ENCODE assay signal across 1 cellular context in the genomic region with DNA sequence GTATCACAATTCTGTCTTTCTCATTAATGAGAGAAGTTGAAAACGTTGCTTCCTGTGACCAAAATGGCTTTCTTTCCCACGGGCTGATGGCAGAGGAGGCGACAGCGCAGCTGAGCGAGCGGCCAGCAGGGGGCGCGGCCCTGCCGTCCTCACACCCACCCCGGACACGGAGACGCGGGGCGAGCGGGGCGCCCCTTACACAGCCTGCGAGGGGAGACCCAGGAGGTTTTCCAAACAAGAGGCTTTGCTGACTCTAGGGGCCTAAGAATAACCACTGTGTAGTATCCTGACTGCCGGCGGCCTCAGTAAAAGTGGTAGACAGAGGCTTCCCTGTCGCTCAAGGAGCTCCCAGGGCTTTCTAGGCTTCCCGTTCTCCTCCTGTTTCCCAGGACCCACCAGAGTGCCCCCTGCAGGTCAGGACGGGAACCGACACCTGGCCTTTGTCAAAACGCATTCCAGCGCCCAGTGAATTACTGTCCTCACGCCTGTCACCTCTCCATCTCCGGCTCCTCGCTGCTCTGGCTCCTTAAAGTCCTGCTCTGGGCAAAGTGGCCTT.
TF ChIP-seq lines count a peak whose summit lies in the region.

No MANE protein-coding gene starts in this region.

TF ChIP-seq in HEK293, 187 proteins besides CTCF, POLR2A, EP300 and RAD21 (continued from another document and continues in another):
- TF ChIP-seq, protein P1, sequence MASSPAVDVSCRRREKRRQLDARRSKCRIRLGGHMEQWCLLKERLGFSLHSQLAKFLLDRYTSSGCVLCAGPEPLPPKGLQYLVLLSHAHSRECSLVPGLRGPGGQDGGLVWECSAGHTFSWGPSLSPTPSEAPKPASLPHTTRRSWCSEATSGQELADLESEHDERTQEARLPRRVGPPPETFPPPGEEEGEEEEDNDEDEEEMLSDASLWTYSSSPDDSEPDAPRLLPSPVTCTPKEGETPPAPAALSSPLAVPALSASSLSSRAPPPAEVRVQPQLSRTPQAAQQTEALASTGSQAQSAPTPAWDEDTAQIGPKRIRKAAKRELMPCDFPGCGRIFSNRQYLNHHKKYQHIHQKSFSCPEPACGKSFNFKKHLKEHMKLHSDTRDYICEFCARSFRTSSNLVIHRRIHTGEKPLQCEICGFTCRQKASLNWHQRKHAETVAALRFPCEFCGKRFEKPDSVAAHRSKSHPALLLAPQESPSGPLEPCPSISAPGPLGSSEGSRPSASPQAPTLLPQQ (tag by site-specific recombination; IDR thresholded peaks at IDR 0.05) = peak; percentile 73
- TF ChIP-seq KLF10 (tag by site-specific recombination; IDR thresholded peaks at IDR 0.05) = 0 out of 2 replicates have a peak, but pooled peaks have one; percentile 36
- peak; percentile 65; the same call in 1 of the 2 replicates for TF ChIP-seq YY1 (tag by site-specific recombination; IDR thresholded peaks at IDR 0.05)
- TF ChIP-seq ZNF571 (tag by site-specific recombination; IDR thresholded peaks at IDR 0.05) = no peak
- no peak for TF ChIP-seq ZNF133 (tag by site-specific recombination; IDR thresholded peaks at IDR 0.05)
- TF ChIP-seq ZNF629 (tag by site-specific recombination; IDR thresholded peaks at IDR 0.05) = peak; percentile 54
- no peak for TF ChIP-seq MYNN (tag by site-specific recombination; IDR thresholded peaks at IDR 0.05; ENCODE audit: borderline replicate concordance)
- TF ChIP-seq ZNF561 (tag by site-specific recombination; IDR thresholded peaks at IDR 0.05; ENCODE audit: borderline replicate concordance) = peak; percentile 56; the same call in 1 of the 2 replicates
- peak; percentile 34 for TF ChIP-seq ZNF366 (tag by site-specific recombination; conservative IDR thresholded peaks at IDR 0.05)
- peak; percentile 47; the same call in 1 of the 2 replicates for TF ChIP-seq ZBTB20 (tag by site-specific recombination; IDR thresholded peaks at IDR 0.05)
- TF ChIP-seq, protein P2, sequence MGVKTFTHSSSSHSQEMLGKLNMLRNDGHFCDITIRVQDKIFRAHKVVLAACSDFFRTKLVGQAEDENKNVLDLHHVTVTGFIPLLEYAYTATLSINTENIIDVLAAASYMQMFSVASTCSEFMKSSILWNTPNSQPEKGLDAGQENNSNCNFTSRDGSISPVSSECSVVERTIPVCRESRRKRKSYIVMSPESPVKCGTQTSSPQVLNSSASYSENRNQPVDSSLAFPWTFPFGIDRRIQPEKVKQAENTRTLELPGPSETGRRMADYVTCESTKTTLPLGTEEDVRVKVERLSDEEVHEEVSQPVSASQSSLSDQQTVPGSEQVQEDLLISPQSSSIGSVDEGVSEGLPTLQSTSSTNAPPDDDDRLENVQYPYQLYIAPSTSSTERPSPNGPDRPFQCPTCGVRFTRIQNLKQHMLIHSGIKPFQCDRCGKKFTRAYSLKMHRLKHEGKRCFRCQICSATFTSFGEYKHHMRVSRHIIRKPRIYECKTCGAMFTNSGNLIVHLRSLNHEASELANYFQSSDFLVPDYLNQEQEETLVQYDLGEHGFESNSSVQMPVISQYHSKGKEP (tag by site-specific recombination; IDR thresholded peaks at IDR 0.05) = no peak
- TF ChIP-seq, protein P3, sequence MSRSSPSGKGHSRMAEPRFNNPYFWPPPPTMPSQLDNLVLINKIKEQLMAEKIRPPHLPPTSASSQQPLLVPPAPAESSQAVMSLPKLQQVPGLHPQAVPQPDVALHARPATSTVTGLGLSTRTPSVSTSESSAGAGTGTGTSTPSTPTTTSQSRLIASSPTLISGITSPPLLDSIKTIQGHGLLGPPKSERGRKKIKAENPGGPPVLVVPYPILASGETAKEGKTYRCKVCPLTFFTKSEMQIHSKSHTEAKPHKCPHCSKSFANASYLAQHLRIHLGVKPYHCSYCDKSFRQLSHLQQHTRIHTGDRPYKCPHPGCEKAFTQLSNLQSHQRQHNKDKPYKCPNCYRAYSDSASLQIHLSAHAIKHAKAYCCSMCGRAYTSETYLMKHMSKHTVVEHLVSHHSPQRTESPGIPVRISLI (tag by site-specific recombination; IDR thresholded peaks at IDR 0.05) = no peak
- TF ChIP-seq GLIS2 (tag by site-specific recombination; IDR thresholded peaks at IDR 0.05) = peak; percentile 57
- TF ChIP-seq, protein P4, sequence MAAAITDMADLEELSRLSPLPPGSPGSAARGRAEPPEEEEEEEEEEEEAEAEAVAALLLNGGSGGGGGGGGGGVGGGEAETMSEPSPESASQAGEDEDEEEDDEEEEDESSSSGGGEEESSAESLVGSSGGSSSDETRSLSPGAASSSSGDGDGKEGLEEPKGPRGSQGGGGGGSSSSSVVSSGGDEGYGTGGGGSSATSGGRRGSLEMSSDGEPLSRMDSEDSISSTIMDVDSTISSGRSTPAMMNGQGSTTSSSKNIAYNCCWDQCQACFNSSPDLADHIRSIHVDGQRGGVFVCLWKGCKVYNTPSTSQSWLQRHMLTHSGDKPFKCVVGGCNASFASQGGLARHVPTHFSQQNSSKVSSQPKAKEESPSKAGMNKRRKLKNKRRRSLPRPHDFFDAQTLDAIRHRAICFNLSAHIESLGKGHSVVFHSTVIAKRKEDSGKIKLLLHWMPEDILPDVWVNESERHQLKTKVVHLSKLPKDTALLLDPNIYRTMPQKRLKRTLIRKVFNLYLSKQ (tag by site-specific recombination; IDR thresholded peaks at IDR 0.05; ENCODE audit: borderline replicate concordance) = no peak
- no peak for TF ChIP-seq ZNF223 (tag by site-specific recombination; IDR thresholded peaks at IDR 0.05)
- no peak for TF ChIP-seq ZNF624 (tag by site-specific recombination; IDR thresholded peaks at IDR 0.05)
- TF ChIP-seq, protein P5, sequence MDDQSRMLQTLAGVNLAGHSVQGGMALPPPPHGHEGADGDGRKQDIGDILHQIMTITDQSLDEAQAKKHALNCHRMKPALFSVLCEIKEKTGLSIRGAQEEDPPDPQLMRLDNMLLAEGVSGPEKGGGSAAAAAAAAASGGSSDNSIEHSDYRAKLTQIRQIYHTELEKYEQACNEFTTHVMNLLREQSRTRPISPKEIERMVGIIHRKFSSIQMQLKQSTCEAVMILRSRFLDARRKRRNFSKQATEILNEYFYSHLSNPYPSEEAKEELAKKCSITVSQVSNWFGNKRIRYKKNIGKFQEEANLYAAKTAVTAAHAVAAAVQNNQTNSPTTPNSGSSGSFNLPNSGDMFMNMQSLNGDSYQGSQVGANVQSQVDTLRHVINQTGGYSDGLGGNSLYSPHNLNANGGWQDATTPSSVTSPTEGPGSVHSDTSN (CRISPR knock-in tag; IDR thresholded peaks at IDR 0.05) = no peak
- no peak for TF ChIP-seq ZNF76 (tag by site-specific recombination; IDR thresholded peaks at IDR 0.05; ENCODE audit: borderline replicate concordance, low read depth)
- TF ChIP-seq ZIC2 (tag by site-specific recombination; IDR thresholded peaks at IDR 0.05) = peak; percentile 31; the same call in 1 of the 2 replicates
- no peak for TF ChIP-seq ZNF37A (tag by site-specific recombination; IDR thresholded peaks at IDR 0.05)
- peak; percentile 65 for TF ChIP-seq ZNF394 (tag by site-specific recombination; IDR thresholded peaks at IDR 0.05; ENCODE audit: borderline replicate concordance)
- no peak for TF ChIP-seq ZNF140 (tag by site-specific recombination; IDR thresholded peaks at IDR 0.05)
- peak; percentile 96 for TF ChIP-seq ZFP37 (tag by site-specific recombination; IDR thresholded peaks at IDR 0.05)
- TF ChIP-seq TRIM28 (IDR thresholded peaks at IDR 0.05; ENCODE audit: borderline replicate concordance, low read length) = peak; percentile 71
- peak; percentile 100 for TF ChIP-seq ZNF335 (tag by site-specific recombination; conservative IDR thresholded peaks at IDR 0.05)
- TF ChIP-seq SP7 (tag by site-specific recombination; IDR thresholded peaks at IDR 0.05) = peak; percentile 64
- TF ChIP-seq ZNF654 (tag by site-specific recombination; IDR thresholded peaks at IDR 0.05; ENCODE audit: low read depth) = peak; percentile 58
- no peak for TF ChIP-seq OSR2 (tag by site-specific recombination; IDR thresholded peaks at IDR 0.05)
- TF ChIP-seq, protein P6, sequence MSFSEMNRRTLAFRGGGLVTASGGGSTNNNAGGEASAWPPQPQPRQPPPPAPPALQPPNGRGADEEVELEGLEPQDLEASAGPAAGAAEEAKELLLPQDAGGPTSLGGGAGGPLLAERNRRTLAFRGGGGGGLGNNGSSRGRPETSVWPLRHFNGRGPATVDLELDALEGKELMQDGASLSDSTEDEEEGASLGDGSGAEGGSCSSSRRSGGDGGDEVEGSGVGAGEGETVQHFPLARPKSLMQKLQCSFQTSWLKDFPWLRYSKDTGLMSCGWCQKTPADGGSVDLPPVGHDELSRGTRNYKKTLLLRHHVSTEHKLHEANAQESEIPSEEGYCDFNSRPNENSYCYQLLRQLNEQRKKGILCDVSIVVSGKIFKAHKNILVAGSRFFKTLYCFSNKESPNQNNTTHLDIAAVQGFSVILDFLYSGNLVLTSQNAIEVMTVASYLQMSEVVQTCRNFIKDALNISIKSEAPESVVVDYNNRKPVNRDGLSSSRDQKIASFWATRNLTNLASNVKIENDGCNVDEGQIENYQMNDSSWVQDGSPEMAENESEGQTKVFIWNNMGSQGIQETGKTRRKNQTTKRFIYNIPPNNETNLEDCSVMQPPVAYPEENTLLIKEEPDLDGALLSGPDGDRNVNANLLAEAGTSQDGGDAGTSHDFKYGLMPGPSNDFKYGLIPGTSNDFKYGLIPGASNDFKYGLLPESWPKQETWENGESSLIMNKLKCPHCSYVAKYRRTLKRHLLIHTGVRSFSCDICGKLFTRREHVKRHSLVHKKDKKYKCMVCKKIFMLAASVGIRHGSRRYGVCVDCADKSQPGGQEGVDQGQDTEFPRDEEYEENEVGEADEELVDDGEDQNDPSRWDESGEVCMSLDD (tag by site-specific recombination; IDR thresholded peaks at IDR 0.05) = peak; percentile 78
- no peak for TF ChIP-seq YY2 (tag by site-specific recombination; IDR thresholded peaks at IDR 0.05)
- TF ChIP-seq ZNF214 (tag by site-specific recombination; IDR thresholded peaks at IDR 0.05; ENCODE audit: borderline replicate concordance) = no peak
- peak; percentile 79 for TF ChIP-seq KLF9 (tag by site-specific recombination; IDR thresholded peaks at IDR 0.05; ENCODE audit: low read depth)
- peak; percentile 27 for TF ChIP-seq ZFHX2 (tag by site-specific recombination; conservative IDR thresholded peaks at IDR 0.05)
- TF ChIP-seq ZNF324 (tag by site-specific recombination; IDR thresholded peaks at IDR 0.05) = peak; percentile 73; the same call in 1 of the 2 replicates
- TF ChIP-seq ZFP69B (tag by site-specific recombination; IDR thresholded peaks at IDR 0.05) = peak; percentile 44; the same call in 1 of the 2 replicates
- peak; percentile 93 for TF ChIP-seq ZNF501 (tag by site-specific recombination; IDR thresholded peaks at IDR 0.05)
- TF ChIP-seq ZNF660 (tag by site-specific recombination; IDR thresholded peaks at IDR 0.05) = peak; percentile 86
- no peak for TF ChIP-seq ZNF416 (tag by site-specific recombination; IDR thresholded peaks at IDR 0.05)
- TF ChIP-seq, protein P7, sequence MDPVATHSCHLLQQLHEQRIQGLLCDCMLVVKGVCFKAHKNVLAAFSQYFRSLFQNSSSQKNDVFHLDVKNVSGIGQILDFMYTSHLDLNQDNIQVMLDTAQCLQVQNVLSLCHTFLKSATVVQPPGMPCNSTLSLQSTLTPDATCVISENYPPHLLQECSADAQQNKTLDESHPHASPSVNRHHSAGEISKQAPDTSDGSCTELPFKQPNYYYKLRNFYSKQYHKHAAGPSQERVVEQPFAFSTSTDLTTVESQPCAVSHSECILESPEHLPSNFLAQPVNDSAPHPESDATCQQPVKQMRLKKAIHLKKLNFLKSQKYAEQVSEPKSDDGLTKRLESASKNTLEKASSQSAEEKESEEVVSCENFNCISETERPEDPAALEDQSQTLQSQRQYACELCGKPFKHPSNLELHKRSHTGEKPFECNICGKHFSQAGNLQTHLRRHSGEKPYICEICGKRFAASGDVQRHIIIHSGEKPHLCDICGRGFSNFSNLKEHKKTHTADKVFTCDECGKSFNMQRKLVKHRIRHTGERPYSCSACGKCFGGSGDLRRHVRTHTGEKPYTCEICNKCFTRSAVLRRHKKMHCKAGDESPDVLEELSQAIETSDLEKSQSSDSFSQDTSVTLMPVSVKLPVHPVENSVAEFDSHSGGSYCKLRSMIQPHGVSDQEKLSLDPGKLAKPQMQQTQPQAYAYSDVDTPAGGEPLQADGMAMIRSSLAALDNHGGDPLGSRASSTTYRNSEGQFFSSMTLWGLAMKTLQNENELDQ (tag by site-specific recombination; IDR thresholded peaks at IDR 0.05; ENCODE audit: low read depth) = no peak
- peak; percentile 87 for TF ChIP-seq ZEB2 (tag by site-specific recombination; IDR thresholded peaks at IDR 0.05)
- TF ChIP-seq ZSCAN30 (tag by site-specific recombination; IDR thresholded peaks at IDR 0.05) = no peak; the same call in none of the 2 replicates
- TF ChIP-seq BCL11B (tag by site-specific recombination; IDR thresholded peaks at IDR 0.05; ENCODE audit: low read depth) = no peak
- TF ChIP-seq, protein P8, sequence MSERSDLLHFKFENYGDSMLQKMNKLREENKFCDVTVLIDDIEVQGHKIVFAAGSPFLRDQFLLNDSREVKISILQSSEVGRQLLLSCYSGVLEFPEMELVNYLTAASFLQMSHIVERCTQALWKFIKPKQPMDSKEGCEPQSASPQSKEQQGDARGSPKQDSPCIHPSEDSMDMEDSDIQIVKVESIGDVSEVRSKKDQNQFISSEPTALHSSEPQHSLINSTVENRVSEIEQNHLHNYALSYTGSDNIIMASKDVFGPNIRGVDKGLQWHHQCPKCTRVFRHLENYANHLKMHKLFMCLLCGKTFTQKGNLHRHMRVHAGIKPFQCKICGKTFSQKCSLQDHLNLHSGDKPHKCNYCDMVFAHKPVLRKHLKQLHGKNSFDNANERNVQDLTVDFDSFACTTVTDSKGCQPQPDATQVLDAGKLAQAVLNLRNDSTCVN (tag by site-specific recombination; optimal IDR thresholded peaks at IDR 0.05) = peak; percentile 48
- no peak for TF ChIP-seq ZNF843 (tag by site-specific recombination; IDR thresholded peaks at IDR 0.05)
- TF ChIP-seq, protein P9, sequence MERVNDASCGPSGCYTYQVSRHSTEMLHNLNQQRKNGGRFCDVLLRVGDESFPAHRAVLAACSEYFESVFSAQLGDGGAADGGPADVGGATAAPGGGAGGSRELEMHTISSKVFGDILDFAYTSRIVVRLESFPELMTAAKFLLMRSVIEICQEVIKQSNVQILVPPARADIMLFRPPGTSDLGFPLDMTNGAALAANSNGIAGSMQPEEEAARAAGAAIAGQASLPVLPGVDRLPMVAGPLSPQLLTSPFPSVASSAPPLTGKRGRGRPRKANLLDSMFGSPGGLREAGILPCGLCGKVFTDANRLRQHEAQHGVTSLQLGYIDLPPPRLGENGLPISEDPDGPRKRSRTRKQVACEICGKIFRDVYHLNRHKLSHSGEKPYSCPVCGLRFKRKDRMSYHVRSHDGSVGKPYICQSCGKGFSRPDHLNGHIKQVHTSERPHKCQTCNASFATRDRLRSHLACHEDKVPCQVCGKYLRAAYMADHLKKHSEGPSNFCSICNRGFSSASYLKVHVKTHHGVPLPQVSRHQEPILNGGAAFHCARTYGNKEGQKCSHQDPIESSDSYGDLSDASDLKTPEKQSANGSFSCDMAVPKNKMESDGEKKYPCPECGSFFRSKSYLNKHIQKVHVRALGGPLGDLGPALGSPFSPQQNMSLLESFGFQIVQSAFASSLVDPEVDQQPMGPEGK (tag by site-specific recombination; IDR thresholded peaks at IDR 0.05) = peak; percentile 59
- TF ChIP-seq ZNF621 (tag by site-specific recombination; IDR thresholded peaks at IDR 0.05) = no peak
- no peak for TF ChIP-seq ZFP3 (tag by site-specific recombination; IDR thresholded peaks at IDR 0.05; ENCODE audit: low read depth)
- TF ChIP-seq ZNF777 (tag by site-specific recombination; IDR thresholded peaks at IDR 0.05; ENCODE audit: borderline replicate concordance) = no peak
- TF ChIP-seq ZNF146 (tag by site-specific recombination; IDR thresholded peaks at IDR 0.05) = no peak
